In the genomic region with DNA sequence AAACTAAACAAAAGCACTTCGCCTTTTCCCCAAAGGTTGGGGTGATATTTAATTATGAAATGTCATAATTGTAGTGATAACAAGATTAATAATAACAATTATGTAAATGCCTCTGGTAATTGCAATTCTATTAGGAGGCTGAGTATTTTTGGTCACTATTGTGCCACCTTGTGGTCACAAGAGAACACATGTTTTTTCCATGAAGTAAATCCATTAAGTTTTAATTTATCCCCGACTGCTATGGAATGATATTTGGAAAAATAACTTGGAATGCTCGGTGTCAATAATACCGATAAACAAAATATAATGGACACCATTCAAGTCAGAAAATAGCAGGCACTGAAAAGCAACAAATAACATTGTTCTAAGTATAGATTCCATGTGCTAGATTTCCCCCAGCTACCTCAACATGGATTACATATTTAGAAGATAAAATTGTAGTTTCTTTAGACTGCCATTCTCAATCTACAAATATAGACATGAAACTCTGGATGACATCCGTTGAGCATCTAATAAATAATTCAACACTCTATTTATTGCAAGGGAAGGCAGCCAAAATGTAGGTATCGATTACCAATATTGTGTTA, we compare ENCODE assay signal across 9 cellular contexts. TPM values are rescaled to one million over a fixed set of nuclear protein-coding genes. Genes with fewer than 3 reads are reported as not detected.
DNase-seq lines count a peak whose midpoint lies in the region; ATAC-seq and TF ChIP-seq lines count a peak whose summit lies in the region.
"Had no signal": no experiment of that assay in that cellular context is flagged by ENCODE, and none has a peak within 500 bp of the region (broad histone marks: within the 10 kb centered on the region; RNA-seq: fewer than 3 reads in every experiment).

No MANE protein-coding gene starts in this region.

- no peaks in the 10 kb centered on the region for H3K9me3 Mint-ChIP-seq in endothelial cell (ENCODE audit: unreplicated experiment)

- no peaks in the 10 kb centered on the region for H3K36me3 Mint-ChIP-seq in endothelial cell (ENCODE audit: low read depth, unreplicated experiment)

- no peak overlapping the region for H3K4me3 Mint-ChIP-seq in endothelial cell (ENCODE audit: unreplicated experiment)

- DNase-seq in NCI-H1105 treated with DMSO at 0.1 percent for 48 hours (lab: John Stamatoyannopoulos, UW) = peak; percentile 24
- DNase-seq in NCI-H1105 (lab: John Stamatoyannopoulos, UW) = no peak
- DNase-seq in NCI-H2171 (lab: John Stamatoyannopoulos, UW) = peak; percentile 9
- no peak for DNase-seq in endothelial cell (ENCODE audit: low spot score)
- peak; percentile 25 for DNase-seq in retina
- DNase-seq in omental fat pad (ENCODE audit: low spot score) = no peak
- no peak for DNase-seq in activated T-cell treated with anti-CD3 and anti-CD28 coated beads, Interleukin-2, amount 50 U/mL, for 1 hour

- H3K27ac Mint-ChIP-seq in endothelial cell (ENCODE audit: unreplicated experiment) = no peak overlapping the region

- ATAC-seq in omental fat pad (ENCODE audit: low FRiP score) = no peak
- no peak for ATAC-seq in HG02623 (IDR thresholded peaks at IDR 0.05; ENCODE audit: unreplicated experiment)

- TF ChIP-seq CTCF in endothelial cell (IDR thresholded peaks at IDR 0.05; ENCODE audit: unreplicated experiment) (peak; percentile 80), omental fat pad (IDR thresholded peaks at IDR 0.05) (no peak)

- H3K4me1 Mint-ChIP-seq in endothelial cell (ENCODE audit: unreplicated experiment) = no peaks in the 10 kb centered on the region

- peaks cover 2% of the 10 kb centered on the region for H3K27me3 Mint-ChIP-seq in endothelial cell (ENCODE audit: unreplicated experiment)

RNA-seq across cellular contexts. Expression of a gene that starts 25.0 kb away (rescaled TPM):
- total RNA-seq in endothelial cell (ENCODE audit: unreplicated experiment) = 29.4 TPM
- total RNA-seq in omental fat pad = 1 to 10 TPM; 1.9 to 9.5 (median 4.2) TPM
- total RNA-seq: activated CD8-positive, alpha-beta memory T cell treated with anti-CD3 and anti-CD28 coated beads for 36 hours had no signal

Comparison
In these comparisons a context has a peak if more than half of its experiments do, and no peak if none do; other contexts are left out.
1. DNase-seq: peak in NCI-H1105 treated with DMSO at 0.1 percent for 48 hours (single experiment), NCI-H2171 (single experiment) and retina (single experiment); none in NCI-H1105 (single experiment), endothelial cell (single experiment), omental fat pad (single experiment) and activated T-cell treated with anti-CD3 and anti-CD28 coated beads, Interleukin-2, amount 50 U/mL, for 1 hour (single experiment).